12 cellular contexts compared by ENCODE assay signal in the genomic region with DNA sequence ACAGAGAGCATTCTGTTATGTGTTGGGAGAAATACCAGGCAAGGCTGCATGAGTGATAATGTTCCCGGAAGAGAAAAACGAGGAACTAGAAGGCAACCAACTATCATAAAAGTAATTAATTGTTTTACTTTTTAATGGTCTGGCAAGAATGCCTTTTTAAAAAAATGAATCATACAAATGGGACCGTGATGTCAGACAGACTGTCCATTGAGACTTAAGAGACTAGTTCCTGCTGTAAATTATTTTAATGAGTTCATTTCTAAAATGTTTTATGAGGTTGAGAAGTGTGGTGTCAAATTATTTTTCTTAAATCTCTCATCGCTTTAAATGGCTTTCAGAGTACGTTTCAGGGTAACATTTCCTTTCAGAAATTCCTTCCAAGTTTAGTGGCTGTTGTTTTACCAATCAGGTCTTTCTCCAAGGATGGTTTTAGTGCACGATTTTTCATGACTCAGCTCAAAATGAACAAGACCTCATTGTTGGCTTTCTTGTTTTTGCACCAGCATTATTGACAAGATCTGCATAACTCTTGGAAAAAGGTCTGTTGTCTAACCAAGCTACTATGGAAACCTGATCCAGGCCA.
A peak's percentile ranks its signal among the peaks of the same experiment; 100 is the strongest.
DNase-seq lines count a peak whose midpoint lies in the region; ATAC-seq and TF ChIP-seq lines count a peak whose summit lies in the region.
"Had no signal": no experiment of that assay in that cellular context is flagged by ENCODE, and none has a peak within 500 bp of the region (broad histone marks: within the 10 kb centered on the region; RNA-seq: fewer than 3 reads in every experiment).

No MANE protein-coding gene starts in this region.

- H3K9me3 Mint-ChIP-seq in progenitor cell of endocrine pancreas (ENCODE audit: low read depth): peaks cover 10% of the 10 kb centered on the region

- no peak for TF ChIP-seq CTCF in AG10803 (conservative IDR thresholded peaks at IDR 0.05; ENCODE audit: low read length)
- TF ChIP-seq CTCF in RWPE2 (IDR thresholded peaks at IDR 0.05; ENCODE audit: poor library complexity, severe bottlenecking): no peak
- no peak for TF ChIP-seq CTCF in fibroblast of lung (conservative IDR thresholded peaks at IDR 0.05 in 1 of 2, IDR thresholded peaks at IDR 0.05 in 1 of 2; ENCODE audit: low read depth in 1 of 2, low read length in 2 of 2)
- no peak for TF ChIP-seq CTCF in progenitor cell of endocrine pancreas (IDR thresholded peaks at IDR 0.05; ENCODE audit: unreplicated experiment)

- no peaks in the 10 kb centered on the region for H3K36me3 Mint-ChIP-seq in progenitor cell of endocrine pancreas (ENCODE audit: insufficient read depth)

- H3K27ac Mint-ChIP-seq in progenitor cell of endocrine pancreas: peak overlapping the region; percentile 86

- H4K20me1 ChIP-seq in fibroblast of lung (ENCODE audit: control insufficient read depth, extremely low read depth, insufficient read depth, low read length): no peaks in the 10 kb centered on the region

- peaks cover under 1% of the 10 kb centered on the region for H3K9me3 ChIP-seq in RWPE2 (ENCODE audit: severe bottlenecking)
- no peaks in the 10 kb centered on the region for H3K9me3 ChIP-seq in fibroblast of lung (ENCODE audit: control insufficient read depth, insufficient read depth, low read depth, low read length)

- peaks cover 29% of the 10 kb centered on the region for H3K4me1 ChIP-seq in RWPE2 (ENCODE audit: insufficient read depth, poor library complexity, severe bottlenecking)
- H3K4me1 ChIP-seq in fibroblast of lung (ENCODE audit: control insufficient read depth, extremely low read depth, insufficient read depth, low read length): peaks cover 2% of the 10 kb centered on the region

- DNase-seq in AG10803 (ENCODE audit: low read depth) (peak; percentile 86), RWPE2 (ENCODE audit: low spot score) (no peak), fibroblast of lung (ENCODE audit: low read depth in 2 of 2) (peak; percentile 18 to 83), progenitor cell of endocrine pancreas (ENCODE audit: low spot score, unreplicated experiment) (no peak), D341Med (ENCODE audit: low spot score) (no peak), NCI-H128 (lab: John Stamatoyannopoulos, UW; ENCODE audit: unreplicated experiment) (no peak)
- DNase-seq: activated CD4-positive, alpha-beta T cell treated with anti-CD3 and anti-CD28 coated beads for 48 hours; activated gamma-delta T cell treated with Interleukin-2 at 50 U/mL for 16 hours; DND-41 had no signal

- H3K27me3 Mint-ChIP-seq in progenitor cell of endocrine pancreas: no peaks in the 10 kb centered on the region

- H3K27me3 ChIP-seq in RWPE2 (ENCODE audit: insufficient read depth, poor library complexity, severe bottlenecking): no peaks in the 10 kb centered on the region
- H3K27me3 ChIP-seq in fibroblast of lung (ENCODE audit: control insufficient read depth, insufficient read depth, low read length): no peaks in the 10 kb centered on the region

- H3K36me3 ChIP-seq in RWPE2 (ENCODE audit: low read depth): no peaks in the 10 kb centered on the region
- no peaks in the 10 kb centered on the region for H3K36me3 ChIP-seq in fibroblast of lung (ENCODE audit: control insufficient read depth, insufficient read depth, low read length)

- H3K4me3 ChIP-seq in AG10803 (ENCODE audit: low read length) (no peak overlapping the region), RWPE2 (ENCODE audit: severe bottlenecking) (no peak overlapping the region), fibroblast of lung (replicated peaks in 1 of 4; ENCODE audit: control extremely low read depth in 1 of 4, insufficient read depth in 1 of 4, low read depth in 3 of 4, low read length in 4 of 4) (no peak overlapping the region)
- H3K4me3 ChIP-seq: coronary artery had no signal

- no peak overlapping the region for H3K4me3 Mint-ChIP-seq in progenitor cell of endocrine pancreas (ENCODE audit: low read depth)

- no peaks in the 10 kb centered on the region for H3K79me2 ChIP-seq in fibroblast of lung (ENCODE audit: control insufficient read depth, insufficient read depth, low read length)

- ATAC-seq in RWPE2 (ENCODE audit: low read depth) (peak; percentile 2; the same call in 1 of the 3 replicates), GM21515 (IDR thresholded peaks at IDR 0.05; ENCODE audit: unreplicated experiment) (no peak), HG03457 (IDR thresholded peaks at IDR 0.05; ENCODE audit: unreplicated experiment) (no peak)

- H3K4me2 ChIP-seq in fibroblast of lung (ENCODE audit: extremely low read depth, insufficient read depth, low read length): no peak overlapping the region

- H3K9ac ChIP-seq in fibroblast of lung (ENCODE audit: insufficient read depth, low read length): no peak overlapping the region

- peaks cover 30% of the 10 kb centered on the region for H3K4me1 Mint-ChIP-seq in progenitor cell of endocrine pancreas (ENCODE audit: low read depth)

- H3K27ac ChIP-seq in RWPE2 (ENCODE audit: poor library complexity, severe bottlenecking) (peak overlapping the region; percentile 96), fibroblast of lung (ENCODE audit: insufficient read depth, low read length) (no peak overlapping the region)
- H3K27ac ChIP-seq: coronary artery had no signal

- no peak overlapping the region for H2AFZ ChIP-seq in fibroblast of lung (ENCODE audit: low read length)

Comparison
In these comparisons a context has a peak if more than half of its experiments do, and no peak if none do; other contexts are left out.
1. DNase-seq: peak in AG10803 (single experiment) and fibroblast of lung (2 of 2); none in RWPE2 (single experiment), progenitor cell of endocrine pancreas (single experiment), D341Med (single experiment) and NCI-H128 (single experiment).